Comparison of ENCODE assay signal across 8 cellular contexts in genomic region chr17:76547183-76547641, GRCh38. TPM values are rescaled to one million over a fixed set of nuclear protein-coding genes. Genes with fewer than 3 reads are reported as not detected.
DNase-seq lines count a peak whose midpoint lies in the region; ATAC-seq and TF ChIP-seq lines count a peak whose summit lies in the region.

No MANE protein-coding gene starts in this region.

- H3K4ac ChIP-seq in mesendoderm (ENCODE audit: low read depth, low read length): no peak overlapping the region

- no peaks in the 10 kb centered on the region for H3K36me3 Mint-ChIP-seq in effector memory CD8-positive, alpha-beta T cell (ENCODE audit: insufficient read depth)

- WGBS in mesendoderm (ENCODE audit: extremely low coverage, insufficient coverage, low lambda C conversion rate): no CpG with 5 or more reads among the region's 3 CpGs
- WGBS in thyroid gland, 2 donors: 37 to 49% methylated on average over 3 of the region's 3 CpGs

- H4K5ac ChIP-seq in mesendoderm (ENCODE audit: low read length): no peak overlapping the region

- H3K4me1 ChIP-seq in mesendoderm (ENCODE audit: control insufficient read depth, low read depth, low read length) (peaks cover 16% of the 10 kb centered on the region), thyroid gland (peaks cover 20 to 38% of the 10 kb centered on the region in 2 donors)

- H3K27me3 ChIP-seq in mesendoderm (ENCODE audit: insufficient read depth, low read length, poor library complexity): no peaks in the 10 kb centered on the region
- H3K27me3 ChIP-seq in thyroid gland: no peaks in the 10 kb centered on the region

- H3K9me3 ChIP-seq in thyroid gland: no peaks in the 10 kb centered on the region

- no peak overlapping the region for H2BK15ac ChIP-seq in mesendoderm (replicated peaks; ENCODE audit: low read depth)

- H3K4me3 Mint-ChIP-seq in effector memory CD8-positive, alpha-beta T cell: no peak overlapping the region

- no peaks in the 10 kb centered on the region for H3K79me2 ChIP-seq in mesendoderm (ENCODE audit: control insufficient read depth, insufficient read depth, low read length)

- no peak overlapping the region for H3K4me2 ChIP-seq in mesendoderm (ENCODE audit: low read length)

- no peak overlapping the region for H3K18ac ChIP-seq in mesendoderm (ENCODE audit: low read length)

- H3K23ac ChIP-seq in mesendoderm (ENCODE audit: low read length): no peak overlapping the region

- no peak overlapping the region for H3K27ac Mint-ChIP-seq in effector memory CD8-positive, alpha-beta T cell

- H3K36me3 ChIP-seq in mesendoderm (ENCODE audit: control insufficient read depth, insufficient read depth, low read length) (no peaks in the 10 kb centered on the region), thyroid gland (no peaks in the 10 kb centered on the region)

- H3K27ac ChIP-seq in mesendoderm (ENCODE audit: low read depth, low read length) (no peak overlapping the region), thyroid gland (peak overlapping the region in 2 of 3 donors; percentile 16 to 53)

- H3K4me1 Mint-ChIP-seq in effector memory CD8-positive, alpha-beta T cell (ENCODE audit: low read depth in 2 of 2): no peaks in the 10 kb centered on the region

- no peaks in the 10 kb centered on the region for H3K9me3 Mint-ChIP-seq in effector memory CD8-positive, alpha-beta T cell

- TF ChIP-seq CTCF in thyroid gland (IDR thresholded peaks at IDR 0.05): peak in 5 of 6 experiments; percentile 47 to 74 (median 65)

- intact Hi-C loops in thyroid gland (cut with DNase I): no loop called here

- no peak overlapping the region for H2BK120ac ChIP-seq in mesendoderm (ENCODE audit: low read depth, low read length)

- H3K4me3 ChIP-seq in mesendoderm (ENCODE audit: low read length): no peak overlapping the region
- no peak overlapping the region for H3K4me3 ChIP-seq in thyroid gland (replicated peaks in 1 of 3)

- TF ChIP-seq POLR2A in thyroid gland (IDR thresholded peaks at IDR 0.05): no peak

- H2BK5ac ChIP-seq in mesendoderm (ENCODE audit: low read length): no peak overlapping the region

- DNase-seq in stimulated activated CD4-positive, alpha-beta T cell treated with anti-CD3 and anti-CD28 coated beads, Interleukin-15, amount 100 ng/mL, for 24 hours: peak; percentile 65
- DNase-seq in stimulated activated CD4-positive, alpha-beta T cell treated with anti-CD3 and anti-CD28 coated beads, Interleukin-12 subunit alpha, Interleukin-12 subunit beta, amount 100 ng/mL, for 4 hours: no peak
- DNase-seq in NCI-H1694 treated with DMSO at 0.1 percent for 48 hours (lab: John Stamatoyannopoulos, UW) (peak; percentile 92), mesendoderm (peak; percentile 80), thyroid gland (peak; percentile 60 to 64)
- DNase-seq in activated CD4-positive, alpha-beta T cell treated with anti-CD3 and anti-CD28 coated beads, Interleukin-2, amount 50 U/mL, for 4 hours: peak; percentile 39 to 48
- peak; percentile 55 to 62 (median 62) for DNase-seq in effector memory CD8-positive, alpha-beta T cell

- H3K27me3 Mint-ChIP-seq in effector memory CD8-positive, alpha-beta T cell: peaks cover 8 to 12% of the 10 kb centered on the region in 2 donors

- H3K9ac ChIP-seq in mesendoderm (ENCODE audit: low read length): no peak overlapping the region

- no peak overlapping the region for H3K56ac ChIP-seq in mesendoderm (ENCODE audit: low read length)

- no peaks in the 10 kb centered on the region for H3K79me1 ChIP-seq in mesendoderm (ENCODE audit: low read length)

- ATAC-seq in effector memory CD8-positive, alpha-beta T cell (replicated peaks): peak; percentile 94
- no peak for ATAC-seq in GM18867 (IDR thresholded peaks at IDR 0.05; ENCODE audit: unreplicated experiment)

- no peak overlapping the region for H2AK5ac ChIP-seq in mesendoderm (ENCODE audit: low read length)

- H4K8ac ChIP-seq in mesendoderm (ENCODE audit: low read depth, low read length): no peak overlapping the region

RNA-seq across cellular contexts. Expression of gene PRCD, which starts 7.4 kb away (rescaled TPM):
- polyA plus RNA-seq in mesendoderm (2013, experiment 1 of 2): 0.59 TPM
- polyA plus RNA-seq in mesendoderm (2013, experiment 2 of 2): 0.55 TPM
- total RNA-seq in thyroid gland: 1 to 10 TPM; 1.5 to 8.3 (median 4.2) TPM

RNA-seq across cellular contexts. Expression of gene CYGB, which starts 9.7 kb away (rescaled TPM):
- 0.88 TPM for polyA plus RNA-seq in mesendoderm (2013, experiment 1 of 2)
- 0.88 TPM for polyA plus RNA-seq in mesendoderm (2013, experiment 2 of 2)
- total RNA-seq in thyroid gland: 10 to 100 TPM; 14.7 to 32.3 (median 25.6) TPM

RNA-seq across cellular contexts. Expression of gene ST6GALNAC2, which starts 38.4 kb away (rescaled TPM):
- 0.04 TPM for polyA plus RNA-seq in mesendoderm (2013, experiment 1 of 2)
- 0.04 TPM for polyA plus RNA-seq in mesendoderm (2013, experiment 2 of 2)
- 10 to 100 TPM; 32.7 to 65.4 (median 42.6) TPM for total RNA-seq in thyroid gland

RNA-seq across cellular contexts. Expression of gene RHBDF2, which starts 46.0 kb away (rescaled TPM):
- polyA plus RNA-seq in mesendoderm (2013, experiment 1 of 2): 12.3 TPM
- 11.8 TPM for polyA plus RNA-seq in mesendoderm (2013, experiment 2 of 2)
- total RNA-seq in thyroid gland: 10 to 100 TPM; 16.4 to 31.1 (median 22.1) TPM
